14 cellular contexts compared by ENCODE assay signal in the genomic region with DNA sequence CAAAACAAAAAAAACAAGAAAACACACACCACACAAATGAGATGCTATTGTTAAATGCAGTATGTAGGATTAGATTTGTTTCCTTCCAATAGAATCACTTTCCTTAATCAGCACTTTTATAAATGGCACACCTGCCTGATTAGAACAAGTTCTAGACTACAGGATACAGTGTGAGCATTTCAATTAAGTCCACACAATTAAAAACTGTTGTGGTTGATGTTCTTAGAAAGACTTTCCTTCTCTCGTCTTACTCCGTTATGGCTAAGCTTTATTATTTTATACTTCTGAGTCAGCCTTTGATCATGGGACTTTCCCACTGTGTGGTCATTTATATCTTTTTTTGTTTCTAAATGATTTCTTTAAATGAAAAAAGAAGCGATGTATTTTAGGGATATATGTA.
DNase-seq lines count a peak whose midpoint lies in the region; ATAC-seq and TF ChIP-seq lines count a peak whose summit lies in the region.
"Had no signal": no experiment of that assay in that cellular context is flagged by ENCODE, and none has a peak within 500 bp of the region (broad histone marks: within the 10 kb centered on the region; RNA-seq: fewer than 3 reads in every experiment).

No MANE protein-coding gene starts in this region.

- H3K27ac ChIP-seq in foreskin keratinocyte: peak overlapping the region; percentile 39
- H3K27ac ChIP-seq: 22Rv1, KMS-11 had no signal

- no peaks in the 10 kb centered on the region for H3K36me3 Mint-ChIP-seq in T-helper 17 cell (ENCODE audit: low read depth)
- H3K36me3 Mint-ChIP-seq in stimulated activated naive B cell treated with anti-CD40 and anti-IgM and Interleukin-4, amounts not matched to agents 10 μg/mL and 1 μg/mL and 100 μg/mL, for 72 hours: peaks cover 2 to 20% of the 10 kb centered on the region in 2 donors

- peaks cover 31% of the 10 kb centered on the region for H3K4me1 ChIP-seq in foreskin keratinocyte

- H3K4me1 Mint-ChIP-seq in T-helper 17 cell: peaks cover 36% of the 10 kb centered on the region
- peaks cover 25 to 52% of the 10 kb centered on the region in 2 donors for H3K4me1 Mint-ChIP-seq in stimulated activated naive B cell treated with anti-CD40 and anti-IgM and Interleukin-4, amounts not matched to agents 10 μg/mL and 1 μg/mL and 100 μg/mL, for 72 hours

- H3K9me3 Mint-ChIP-seq in stimulated activated naive B cell treated with anti-CD40 and anti-IgM and Interleukin-4, amounts not matched to agents 10 μg/mL and 1 μg/mL and 100 μg/mL, for 72 hours: no peaks in the 10 kb centered on the region
- H3K9me3 Mint-ChIP-seq: T-cell had no signal

- no peak for TF ChIP-seq CTCF in foreskin keratinocyte (conservative IDR thresholded peaks at IDR 0.05)

- DNase-seq in activated CD4-positive, CD25-positive, alpha-beta regulatory T cell (lab: John Stamatoyannopoulos, UW): no peak
- no peak for DNase-seq in T-helper 17 cell
- peak; percentile 15 to 53 for DNase-seq in foreskin keratinocyte
- no peak for DNase-seq in stimulated activated naive B cell treated with anti-CD40 and anti-IgM and Interleukin-4, amounts not matched to agents 10 μg/mL and 1 μg/mL and 100 μg/mL, for 72 hours
- no peak for DNase-seq in SW480 (ENCODE audit: low spot score)
- DNase-seq: dermis blood vessel endothelial cell, NCI-H510A, psoas muscle, T-cell had no signal

- peak; percentile 86 to 93 for ATAC-seq in activated CD4-positive, CD25-positive, alpha-beta regulatory T cell treated with anti-CD3 and anti-CD28 coated beads, Interleukin-2, amount 50 U/mL, for 24 hours
- ATAC-seq in T-helper 17 cell (no peak), foreskin keratinocyte (peak; percentile 74), HG03432 (IDR thresholded peaks at IDR 0.05; ENCODE audit: unreplicated experiment) (no peak), GM19463 (IDR thresholded peaks at IDR 0.05; ENCODE audit: unreplicated experiment) (no peak)
- peak; percentile 45 to 60 for ATAC-seq in stimulated activated naive B cell treated with anti-CD40 and anti-IgM and Interleukin-4, amounts not matched to agents 10 μg/mL and 1 μg/mL and 100 μg/mL, for 72 hours (replicated peaks)
- ATAC-seq: T-cell had no signal

- H3K4me3 Mint-ChIP-seq in T-helper 17 cell: no peak overlapping the region
- H3K4me3 Mint-ChIP-seq in stimulated activated naive B cell treated with anti-CD40 and anti-IgM and Interleukin-4, amounts not matched to agents 10 μg/mL and 1 μg/mL and 100 μg/mL, for 72 hours: no peak overlapping the region
- H3K4me3 Mint-ChIP-seq: T-cell had no signal

- no peaks in the 10 kb centered on the region for H3K27me3 Mint-ChIP-seq in T-helper 17 cell
- no peaks in the 10 kb centered on the region for H3K27me3 Mint-ChIP-seq in stimulated activated naive B cell treated with anti-CD40 and anti-IgM and Interleukin-4, amounts not matched to agents 10 μg/mL and 1 μg/mL and 100 μg/mL, for 72 hours
- H3K27me3 Mint-ChIP-seq: T-cell had no signal

- H3K27ac Mint-ChIP-seq in T-helper 17 cell: peak overlapping the region; percentile 34
- no peak overlapping the region for H3K27ac Mint-ChIP-seq in stimulated activated naive B cell treated with anti-CD40 and anti-IgM and Interleukin-4, amounts not matched to agents 10 μg/mL and 1 μg/mL and 100 μg/mL, for 72 hours
- H3K27ac Mint-ChIP-seq: T-cell had no signal

- no peaks in the 10 kb centered on the region for H3K9me3 ChIP-seq in T-helper 17 cell (ENCODE audit: control insufficient read depth, low read length, poor library complexity, severe bottlenecking)
- H3K9me3 ChIP-seq: psoas muscle had no signal

- H3K27me3 ChIP-seq in foreskin keratinocyte: no peaks in the 10 kb centered on the region

Comparison
In these comparisons a context has a peak if more than half of its experiments do, and no peak if none do; other contexts are left out.
1. ATAC-seq: peak in activated CD4-positive, CD25-positive, alpha-beta regulatory T cell treated with anti-CD3 and anti-CD28 coated beads, Interleukin-2, amount 50 U/mL, for 24 hours (2 of 2), foreskin keratinocyte (single experiment) and stimulated activated naive B cell treated with anti-CD40 and anti-IgM and Interleukin-4, amounts not matched to agents 10 μg/mL and 1 μg/mL and 100 μg/mL, for 72 hours (2 of 2); none in T-helper 17 cell (single experiment), HG03432 (single experiment) and GM19463 (single experiment).
2. DNase-seq: peak in foreskin keratinocyte (2 of 2); none in activated CD4-positive, CD25-positive, alpha-beta regulatory T cell (0 of 4), T-helper 17 cell (0 of 3), stimulated activated naive B cell treated with anti-CD40 and anti-IgM and Interleukin-4, amounts not matched to agents 10 μg/mL and 1 μg/mL and 100 μg/mL, for 72 hours (single experiment) and SW480 (single experiment).